11 cellular contexts compared by ENCODE assay signal in genomic region chr1:204123376-204123775, GRCh38. TPM values are rescaled to one million over a fixed set of nuclear protein-coding genes. Genes with fewer than 3 reads are reported as not detected.
DNase-seq lines count a peak whose midpoint lies in the region; ATAC-seq and TF ChIP-seq lines count a peak whose summit lies in the region.
"Had no signal": no experiment of that assay in that cellular context is flagged by ENCODE, and none has a peak within 500 bp of the region (broad histone marks: within the 10 kb centered on the region; RNA-seq: fewer than 3 reads in every experiment).

No MANE protein-coding gene starts in this region.

- no peak overlapping the region for H3K4me3 ChIP-seq in AG04449 (ENCODE audit: low read depth, low read length)
- no peak overlapping the region for H3K4me3 ChIP-seq in H7 (ENCODE audit: insufficient read depth, low read depth, low read length)
- H3K4me3 ChIP-seq in kidney epithelial cell (ENCODE audit: low read depth, low read length), result no peak overlapping the region

- H3K4me1 Mint-ChIP-seq in activated CD8-positive, alpha-beta T cell treated with anti-CD3 and anti-CD28 coated beads, Interleukin-2, amount 10 ng/mL, durations not matched to agents 7 days and 5 days (ENCODE audit: low read depth), result no peaks in the 10 kb centered on the region
- H3K4me1 Mint-ChIP-seq in activated T-helper 2 cell treated with anti-CD3 and anti-CD28 coated beads, Interferon-gamma antibody, Interleukin-2, Interleukin-4, amounts not matched to agents 10 μg/mL and 5 μg/mL and 100 μg/mL, durations not matched to agents 14 hours and 24 hours and 36 hours (ENCODE audit: low read depth), result peaks cover under 1% of the 10 kb centered on the region

- no peaks in the 10 kb centered on the region for H3K36me3 Mint-ChIP-seq in activated CD8-positive, alpha-beta T cell treated with anti-CD3 and anti-CD28 coated beads, Interleukin-2, amount 10 ng/mL, durations not matched to agents 7 days and 5 days (ENCODE audit: low read depth)
- no peaks in the 10 kb centered on the region for H3K36me3 Mint-ChIP-seq in activated T-helper 2 cell treated with anti-CD3 and anti-CD28 coated beads, Interferon-gamma antibody, Interleukin-2, Interleukin-4, amounts not matched to agents 10 μg/mL and 5 μg/mL and 100 μg/mL, durations not matched to agents 14 hours and 24 hours and 36 hours (ENCODE audit: low read depth)

- H3K27me3 ChIP-seq in H7 (ENCODE audit: control insufficient read depth, insufficient read depth, low read length) (no peaks in the 10 kb centered on the region), kidney epithelial cell (ENCODE audit: control insufficient read depth, insufficient read depth, low read length) (no peaks in the 10 kb centered on the region)

- H3K9me3 Mint-ChIP-seq in activated CD8-positive, alpha-beta T cell treated with anti-CD3 and anti-CD28 coated beads, Interleukin-2, amount 10 ng/mL, durations not matched to agents 7 days and 5 days (ENCODE audit: insufficient read depth), result no peaks in the 10 kb centered on the region
- no peaks in the 10 kb centered on the region for H3K9me3 Mint-ChIP-seq in activated T-helper 2 cell treated with anti-CD3 and anti-CD28 coated beads, Interferon-gamma antibody, Interleukin-2, Interleukin-4, amounts not matched to agents 10 μg/mL and 5 μg/mL and 100 μg/mL, durations not matched to agents 14 hours and 24 hours and 36 hours
- H3K9me3 Mint-ChIP-seq: effector memory CD8-positive, alpha-beta T cell had no signal

- no peak overlapping the region for H3K27ac Mint-ChIP-seq in activated CD8-positive, alpha-beta T cell treated with anti-CD3 and anti-CD28 coated beads, Interleukin-2, amount 10 ng/mL, durations not matched to agents 7 days and 5 days
- no peak overlapping the region for H3K27ac Mint-ChIP-seq in activated T-helper 2 cell treated with anti-CD3 and anti-CD28 coated beads, Interferon-gamma antibody, Interleukin-2, Interleukin-4, amounts not matched to agents 10 μg/mL and 5 μg/mL and 100 μg/mL, durations not matched to agents 14 hours and 24 hours and 36 hours

- peak; percentile 40 for TF ChIP-seq CTCF in AG04449 (IDR thresholded peaks at IDR 0.05; ENCODE audit: insufficient read depth, low read length, missing control alignments)
- peak; percentile 38 for TF ChIP-seq CTCF in kidney epithelial cell (IDR thresholded peaks at IDR 0.05; ENCODE audit: insufficient read depth, low read length, poor library complexity, severe bottlenecking)

- CTCF ChIA-PET in AG04449 (lab: Yijun Ruan, JAX), result interaction anchor here (26.8 kb wide), 1 partner anchor 258 kb away, joined by 1069 read pairs; the partner anchor contains the start of gene SNRPE
- CTCF ChIA-PET in activated CD8-positive, alpha-beta T cell treated with anti-CD3 and anti-CD28 coated beads, Interleukin-2, amount 10 ng/mL, durations not matched to agents 7 days and 5 days (lab: Charles Lee), result no interaction called here

- DNase-seq in AG04449 (ENCODE audit: low read depth, low spot score), result no peak
- DNase-seq in H7, result peak; percentile 93
- DNase-seq in activated CD8-positive, alpha-beta T cell treated with anti-CD3 and anti-CD28 coated beads, Interleukin-2, amount 10 ng/mL, durations not matched to agents 7 days and 5 days, result peak; percentile 28
- DNase-seq in kidney epithelial cell (ENCODE audit: low read depth), result no peak
- no peak for DNase-seq in NCI-H187 (lab: John Stamatoyannopoulos, UW)
- no peak for DNase-seq in activated T-helper 2 cell treated with anti-CD3 and anti-CD28 coated beads, Interferon-gamma antibody, Interleukin-2, Interleukin-4, amounts not matched to agents 10 μg/mL and 5 μg/mL and 100 μg/mL, durations not matched to agents 14 hours and 24 hours and 36 hours (ENCODE audit: low spot score)
- DNase-seq in activated CD8-positive, alpha-beta memory T cell treated with anti-CD3 and anti-CD28 coated beads, Interleukin-2, amount 50 U/mL, for 48 hours, result no peak
- DNase-seq: effector memory CD8-positive, alpha-beta T cell; RPMI8226 had no signal

- H3K4me3 Mint-ChIP-seq in activated CD8-positive, alpha-beta T cell treated with anti-CD3 and anti-CD28 coated beads, Interleukin-2, amount 10 ng/mL, durations not matched to agents 7 days and 5 days, result no peak overlapping the region
- H3K4me3 Mint-ChIP-seq in activated T-helper 2 cell treated with anti-CD3 and anti-CD28 coated beads, Interferon-gamma antibody, Interleukin-2, Interleukin-4, amounts not matched to agents 10 μg/mL and 5 μg/mL and 100 μg/mL, durations not matched to agents 14 hours and 24 hours and 36 hours (ENCODE audit: low read depth), result no peak overlapping the region
- H3K4me3 Mint-ChIP-seq: effector memory CD8-positive, alpha-beta T cell had no signal

- no peak for ATAC-seq in activated CD8-positive, alpha-beta T cell treated with anti-CD3 and anti-CD28 coated beads, Interleukin-2, amount 10 ng/mL, durations not matched to agents 7 days and 5 days
- no peak for ATAC-seq in HG02678 (IDR thresholded peaks at IDR 0.05; ENCODE audit: unreplicated experiment)
- ATAC-seq: effector memory CD8-positive, alpha-beta T cell had no signal

- POLR2A ChIA-PET in AG04449 (lab: Yijun Ruan, JAX), result interaction anchor here (0.6 kb wide), 1 partner anchor 256 kb away, joined by 3 read pairs; no protein-coding TSS in a partner anchor
- POLR2A ChIA-PET in activated CD8-positive, alpha-beta T cell treated with anti-CD3 and anti-CD28 coated beads, Interleukin-2, amount 10 ng/mL, durations not matched to agents 7 days and 5 days (lab: Charles Lee), result no interaction called here

- no peaks in the 10 kb centered on the region for H3K27me3 Mint-ChIP-seq in activated CD8-positive, alpha-beta T cell treated with anti-CD3 and anti-CD28 coated beads, Interleukin-2, amount 10 ng/mL, durations not matched to agents 7 days and 5 days (ENCODE audit: low read depth)
- no peaks in the 10 kb centered on the region for H3K27me3 Mint-ChIP-seq in activated T-helper 2 cell treated with anti-CD3 and anti-CD28 coated beads, Interferon-gamma antibody, Interleukin-2, Interleukin-4, amounts not matched to agents 10 μg/mL and 5 μg/mL and 100 μg/mL, durations not matched to agents 14 hours and 24 hours and 36 hours (ENCODE audit: low read depth)
- H3K27me3 Mint-ChIP-seq: effector memory CD8-positive, alpha-beta T cell had no signal

- peaks cover 52% of the 10 kb centered on the region for H3K36me3 ChIP-seq in H7 (replicated peaks; ENCODE audit: control insufficient read depth, insufficient read depth, low read length)
- no peaks in the 10 kb centered on the region for H3K36me3 ChIP-seq in kidney epithelial cell (ENCODE audit: control insufficient read depth, insufficient read depth, low read length)

- intact Hi-C loops in activated T-helper 2 cell treated with anti-CD3 and anti-CD28 coated beads, Interferon-gamma antibody, Interleukin-2, Interleukin-4, amounts not matched to agents 10 μg/mL and 5 μg/mL and 100 μg/mL, durations not matched to agents 14 hours and 24 hours and 36 hours (cut with micrococcal nuclease), result loop anchor here (10.0 kb wide), 1 partner anchor 619 kb away; no protein-coding TSS in a partner anchor

RNA-seq across cellular contexts. Expression of gene ETNK2, which starts 28.5 kb away (rescaled TPM):
- total RNA-seq in H7 (2014; rRNA removed; shearing (Covaris generic)), result 44.3 and 57.7 TPM in 2 replicates
- total RNA-seq in activated CD8-positive, alpha-beta T cell treated with anti-CD3 and anti-CD28 coated beads, Interleukin-2, amount 10 ng/mL, durations not matched to agents 7 days and 5 days, result under 1 TPM in 1 of 2 experiments, not detected in 1; 0.11 TPM
- total RNA-seq in kidney epithelial cell, result 19.0 and 29.5 TPM in 2 replicates
- 0.32 and 0.37 TPM in 2 replicates for total RNA-seq in activated T-helper 2 cell treated with anti-CD3 and anti-CD28 coated beads, Interferon-gamma antibody, Interleukin-2, Interleukin-4, amounts not matched to agents 10 μg/mL and 5 μg/mL and 100 μg/mL, durations not matched to agents 14 hours and 24 hours and 36 hours

RNA-seq across cellular contexts. Expression of gene REN, which starts 42.8 kb away (rescaled TPM):
- total RNA-seq in H7 (2014; rRNA removed; shearing (Covaris generic)), result not detected in 2 replicates
- not detected for total RNA-seq in activated CD8-positive, alpha-beta T cell treated with anti-CD3 and anti-CD28 coated beads, Interleukin-2, amount 10 ng/mL, durations not matched to agents 7 days and 5 days
- total RNA-seq in kidney epithelial cell, result 5.2 and 9.1 TPM in 2 replicates
- total RNA-seq in activated T-helper 2 cell treated with anti-CD3 and anti-CD28 coated beads, Interferon-gamma antibody, Interleukin-2, Interleukin-4, amounts not matched to agents 10 μg/mL and 5 μg/mL and 100 μg/mL, durations not matched to agents 14 hours and 24 hours and 36 hours, result not detected in 2 replicates
- total RNA-seq: myocyte had no signal

RNA-seq across cellular contexts. Expression of gene SOX13, which starts 50.5 kb away (rescaled TPM):
- total RNA-seq in H7 (2014; rRNA removed; shearing (Covaris generic)), result 94.4 and 120 TPM in 2 replicates
- 1 to 10 TPM in 1 of 2 experiments, under 1 TPM in 1; 0.37 to 1.2 TPM for total RNA-seq in activated CD8-positive, alpha-beta T cell treated with anti-CD3 and anti-CD28 coated beads, Interleukin-2, amount 10 ng/mL, durations not matched to agents 7 days and 5 days
- 8.2 and 9.8 TPM in 2 replicates for total RNA-seq in kidney epithelial cell
- 0.62 and 0.71 TPM in 2 replicates for total RNA-seq in activated T-helper 2 cell treated with anti-CD3 and anti-CD28 coated beads, Interferon-gamma antibody, Interleukin-2, Interleukin-4, amounts not matched to agents 10 μg/mL and 5 μg/mL and 100 μg/mL, durations not matched to agents 14 hours and 24 hours and 36 hours

Comparison
In these comparisons a context has a peak if more than half of its experiments do, and no peak if none do; other contexts are left out.
1. DNase-seq: peak in H7 (single experiment) and activated CD8-positive, alpha-beta T cell treated with anti-CD3 and anti-CD28 coated beads, Interleukin-2, amount 10 ng/mL, durations not matched to agents 7 days and 5 days (single experiment); none in AG04449 (single experiment), kidney epithelial cell (single experiment), NCI-H187 (0 of 2), activated T-helper 2 cell treated with anti-CD3 and anti-CD28 coated beads, Interferon-gamma antibody, Interleukin-2, Interleukin-4, amounts not matched to agents 10 μg/mL and 5 μg/mL and 100 μg/mL, durations not matched to agents 14 hours and 24 hours and 36 hours (single experiment) and activated CD8-positive, alpha-beta memory T cell treated with anti-CD3 and anti-CD28 coated beads, Interleukin-2, amount 50 U/mL, for 48 hours (single experiment).
2. RNA of gene ETNK2, which starts 28.5 kb away (total RNA-seq): 44.3 to 57.7 TPM in H7 and 19.0 to 29.5 TPM in kidney epithelial cell; 0.32 to 0.37 TPM in activated T-helper 2 cell treated with anti-CD3 and anti-CD28 coated beads, Interferon-gamma antibody, Interleukin-2, Interleukin-4, amounts not matched to agents 10 μg/mL and 5 μg/mL and 100 μg/mL, durations not matched to agents 14 hours and 24 hours and 36 hours and 0.11 TPM in activated CD8-positive, alpha-beta T cell treated with anti-CD3 and anti-CD28 coated beads, Interleukin-2, amount 10 ng/mL, durations not matched to agents 7 days and 5 days; every median in the first group is over 10 times any median in the second.